11 cellular contexts compared by ENCODE assay signal in genomic region chr13:33004454-33004853, GRCh38. TPM values are rescaled to one million over a fixed set of nuclear protein-coding genes. Genes with fewer than 3 reads are reported as not detected.
A peak's percentile ranks its signal among the peaks of the same experiment; 100 is the strongest.
DNase-seq lines count a peak whose midpoint lies in the region; ATAC-seq and TF ChIP-seq lines count a peak whose summit lies in the region.
"Had no signal": no experiment of that assay in that cellular context is flagged by ENCODE, and none has a peak within 500 bp of the region (broad histone marks: within the 10 kb centered on the region; RNA-seq: fewer than 3 reads in every experiment).

No MANE protein-coding gene starts in this region.

- no peaks in the 10 kb centered on the region for H3K27me3 ChIP-seq in heart left ventricle

- H3K36me3 ChIP-seq in heart left ventricle, result no peaks in the 10 kb centered on the region

- H3K36me3 Mint-ChIP-seq in activated T-cell treated with anti-CD3 and anti-CD28 coated beads, Interleukin-2, amount 50 U/mL, for 4 hours (ENCODE audit: insufficient read depth), result no peaks in the 10 kb centered on the region
- H3K36me3 Mint-ChIP-seq: CD8-positive, alpha-beta memory T cell had no signal

- ATAC-seq in heart left ventricle, result peak; percentile 61 to 90 (median 76)
- ATAC-seq in activated T-cell treated with anti-CD3 and anti-CD28 coated beads, Interleukin-2, amount 50 U/mL, for 4 hours, result no peak
- no peak for ATAC-seq in HG03457 (IDR thresholded peaks at IDR 0.05; ENCODE audit: unreplicated experiment)
- ATAC-seq: activated CD8-positive, alpha-beta T cell treated with anti-CD3 and anti-CD28 coated beads, Interleukin-2, amount 10 ng/mL, durations not matched to agents 7 days and 5 days; stimulated activated naive CD8-positive, alpha-beta T cell treated with anti-CD3 and anti-CD28 coated beads, Interleukin-15, Interleukin-2, amounts not matched to agents 100 U/mL and 50 U/mL, for 24 hours had no signal

- no peaks in the 10 kb centered on the region for H3K4me1 Mint-ChIP-seq in activated T-cell treated with anti-CD3 and anti-CD28 coated beads, Interleukin-2, amount 50 U/mL, for 4 hours (ENCODE audit: low read depth)
- H3K4me1 Mint-ChIP-seq: CD8-positive, alpha-beta memory T cell had no signal

- peaks cover 0 to 28% (median 19%) of the 10 kb centered on the region in 12 donors for H3K4me1 ChIP-seq in heart left ventricle

- H3K9me3 ChIP-seq in heart left ventricle, result peaks cover 0 to 19% (median 9%) of the 10 kb centered on the region in 12 donors

- peaks cover 7% of the 10 kb centered on the region for H3K27me3 Mint-ChIP-seq in activated T-cell treated with anti-CD3 and anti-CD28 coated beads, Interleukin-2, amount 50 U/mL, for 4 hours (ENCODE audit: low read depth)

- peak overlapping the region in 11 of 12 donors; percentile 12 to 84 (median 72) for H3K27ac ChIP-seq in heart left ventricle

- intact Hi-C loops in heart left ventricle (cut with DNase I) (no loop called here), posterior vena cava (cut with DNase I) (no loop called here)

- no peak overlapping the region for H3K4me3 Mint-ChIP-seq in activated T-cell treated with anti-CD3 and anti-CD28 coated beads, Interleukin-2, amount 50 U/mL, for 4 hours
- H3K4me3 Mint-ChIP-seq: activated CD8-positive, alpha-beta T cell treated with anti-CD3 and anti-CD28 coated beads, Interleukin-2, amount 10 ng/mL, durations not matched to agents 7 days and 5 days; CD8-positive, alpha-beta memory T cell had no signal

- no peak for TF ChIP-seq CTCF in heart left ventricle (IDR thresholded peaks at IDR 0.05)

- 14 to 52% (median 31%) methylated on average over 3 of the region's 3 CpGs for WGBS in heart left ventricle, 4 donors

- DNase-seq in COR-L47 (lab: John Stamatoyannopoulos, UW) (peak; percentile 27), NCI-H748 treated with DMSO at 0.1 percent for 48 hours (lab: John Stamatoyannopoulos, UW) (peak; percentile 89), heart left ventricle (peak; percentile 48 to 64 (median 55)), posterior vena cava (ENCODE audit: low spot score) (peak; percentile 85), SKM-1 (lab: John Stamatoyannopoulos, UW; ENCODE audit: unreplicated experiment) (no peak)
- no peak for DNase-seq in activated T-cell treated with anti-CD3 and anti-CD28 coated beads, Interleukin-2, amount 50 U/mL, for 4 hours
- DNase-seq in activated T-cell treated with anti-CD3 and anti-CD28 coated beads, Interleukin-2, amount 50 U/mL, for 1 hour, result no peak
- DNase-seq: activated CD8-positive, alpha-beta T cell treated with anti-CD3 and anti-CD28 coated beads, Interleukin-2, amount 10 ng/mL, durations not matched to agents 7 days and 5 days; CD8-positive, alpha-beta memory T cell; stimulated activated naive CD8-positive, alpha-beta T cell treated with anti-CD3 and anti-CD28 coated beads, Interleukin-15, Interleukin-2, amounts not matched to agents 100 U/mL and 50 U/mL, for 24 hours had no signal

- H3K9me3 Mint-ChIP-seq in activated T-cell treated with anti-CD3 and anti-CD28 coated beads, Interleukin-2, amount 50 U/mL, for 4 hours, result peaks cover 18% of the 10 kb centered on the region

- TF ChIP-seq POLR2A in heart left ventricle (IDR thresholded peaks at IDR 0.05), result no peak

- no peak overlapping the region for H3K4me3 ChIP-seq in heart left ventricle

RNA-seq across cellular contexts. Expression of gene KL, which starts 11.8 kb away (rescaled TPM):
- total RNA-seq in heart left ventricle, result 1 to 10 TPM; 1.0 to 3.1 (median 1.7) TPM
- polyA plus RNA-seq in heart left ventricle, result 1 to 10 TPM in 1 of 2 donors, under 1 TPM in 1; 0.34 to 1.7 TPM
- total RNA-seq in posterior vena cava, result 1 to 10 TPM; 2.1 to 2.4 TPM
- total RNA-seq in activated T-cell treated with anti-CD3 and anti-CD28 coated beads, Interleukin-2, amount 50 U/mL, for 4 hours, result under 1 TPM; 0.30 to 0.42 (median 0.38) TPM
- polyA plus RNA-seq: CD8-positive, alpha-beta memory T cell had no signal

Comparison
In these comparisons a context has a peak if more than half of its experiments do, and no peak if none do; other contexts are left out.
1. DNase-seq: peak in COR-L47 (single experiment), NCI-H748 treated with DMSO at 0.1 percent for 48 hours (single experiment), heart left ventricle (5 of 5) and posterior vena cava (single experiment); none in activated T-cell treated with anti-CD3 and anti-CD28 coated beads, Interleukin-2, amount 50 U/mL, for 4 hours (single experiment), activated T-cell treated with anti-CD3 and anti-CD28 coated beads, Interleukin-2, amount 50 U/mL, for 1 hour (single experiment) and SKM-1 (single experiment).
2. ATAC-seq: peak in heart left ventricle (4 of 4); none in activated T-cell treated with anti-CD3 and anti-CD28 coated beads, Interleukin-2, amount 50 U/mL, for 4 hours (0 of 2) and HG03457 (single experiment).